In genomic region chr1:1908506-1908791, GRCh38 we compare ENCODE assay signal across 8 cellular contexts. TPM values are rescaled to one million over a fixed set of nuclear protein-coding genes. Genes with fewer than 3 reads are reported as not detected.
DNase-seq lines count a peak whose midpoint lies in the region; ATAC-seq and TF ChIP-seq lines count a peak whose summit lies in the region.

No MANE protein-coding gene starts in this region.

- no peaks in the 10 kb centered on the region for H3K9me3 ChIP-seq in SJCRH30 (replicated peaks)

- no peak for TF ChIP-seq CTCF in fibroblast of pulmonary artery (IDR thresholded peaks at IDR 0.05; ENCODE audit: low read length, missing control alignments)
- TF ChIP-seq CTCF in retinal pigment epithelial cell (conservative IDR thresholded peaks at IDR 0.05; ENCODE audit: low read depth, low read length) = no peak

- no peak for DNase-seq in SJCRH30
- DNase-seq in fibroblast of pulmonary artery (ENCODE audit: low read depth) = no peak
- no peak for DNase-seq in retinal pigment epithelial cell (ENCODE audit: low read depth)
- no peak for DNase-seq in GM03348 (ENCODE audit: low spot score)
- DNase-seq in NCI-H2227 (lab: John Stamatoyannopoulos, UW; ENCODE audit: unreplicated experiment) = no peak
- no peak for DNase-seq in stimulated activated CD4-positive, alpha-beta T cell treated with anti-CD3 and anti-CD28 coated beads, Interleukin-4, amount 100 ng/mL, for 1 hour

- H2AFZ ChIP-seq in ACC112 (ENCODE audit: low read length, unreplicated experiment) = no peak overlapping the region

- H3K4me1 ChIP-seq in ACC112 (ENCODE audit: control insufficient read depth, insufficient read depth, low read length, unreplicated experiment) = peaks cover 11% of the 10 kb centered on the region
- H3K4me1 ChIP-seq in SJCRH30 = peaks cover 12% of the 10 kb centered on the region

- no peaks in the 10 kb centered on the region for H3K36me3 ChIP-seq in ACC112 (ENCODE audit: insufficient read depth, low read length)
- no peaks in the 10 kb centered on the region for H3K36me3 ChIP-seq in SJCRH30

- H3K27me3 ChIP-seq in ACC112 (ENCODE audit: insufficient read depth, low read length) = no peaks in the 10 kb centered on the region
- H3K27me3 ChIP-seq in SJCRH30 = no peaks in the 10 kb centered on the region

- H3K4me3 ChIP-seq in ACC112 (ENCODE audit: low read depth, low read length) (peak overlapping the region; percentile 84), SJCRH30 (peak overlapping the region; percentile 70), fibroblast of pulmonary artery (replicated peaks; ENCODE audit: low read depth, low read length) (peak overlapping the region; percentile 64), retinal pigment epithelial cell (ENCODE audit: low read length) (peak overlapping the region; percentile 60)

- H3K79me2 ChIP-seq in ACC112 (ENCODE audit: control insufficient read depth, insufficient read depth, low read length, unreplicated experiment) = no peaks in the 10 kb centered on the region

- ATAC-seq in GM21717 (IDR thresholded peaks at IDR 0.05; ENCODE audit: unreplicated experiment) = peak; percentile 22

- H3K27ac ChIP-seq in ACC112 (ENCODE audit: low read depth, low read length) = no peak overlapping the region
- no peak overlapping the region; the same call in 1 of the 2 replicates for H3K27ac ChIP-seq in SJCRH30

RNA-seq across cellular contexts. Expression of gene CALML6, which starts 6.6 kb away (rescaled TPM):
- total RNA-seq in SJCRH30 (2014; rRNA removed; shearing (Covaris generic)) = 0.12 and 0.20 TPM in 2 replicates

RNA-seq across cellular contexts. Expression of gene TMEM52, which starts 10.6 kb away (rescaled TPM):
- 0.61 and 1.0 TPM in 2 replicates for total RNA-seq in SJCRH30 (2014; rRNA removed; shearing (Covaris generic))

RNA-seq across cellular contexts. Expression of gene GNB1, which starts 17.6 kb away (rescaled TPM):
- 167 and 184 TPM in 2 replicates for total RNA-seq in SJCRH30 (2014; rRNA removed; shearing (Covaris generic))
